ENCODE assay signal across 1 cellular context in genomic region chr3:187259171-187259570, GRCh38.
TF ChIP-seq lines count a peak whose summit lies in the region.

No MANE protein-coding gene starts in this region.

TF ChIP-seq in H1, 55 proteins besides CTCF, POLR2A, EP300 and RAD21:
- TF ChIP-seq BRCA1 (IDR thresholded peaks at IDR 0.05; ENCODE audit: low read depth, low read length) (no peak), BCL11A (IDR thresholded peaks at IDR 0.05; ENCODE audit: low read depth in 2 of 2, low read length in 2 of 2) (no peak), CEBPB (IDR thresholded peaks at IDR 0.05; ENCODE audit: low read depth, low read length) (no peak), MAX (IDR thresholded peaks at IDR 0.05) (no peak), JUND (IDR thresholded peaks at IDR 0.05; ENCODE audit: low read length) (no peak), CHD7 (IDR thresholded peaks at IDR 0.05; ENCODE audit: insufficient replicate concordance, low read length) (no peak), RXRA (IDR thresholded peaks at IDR 0.05; ENCODE audit: insufficient read depth, low read depth, low read length) (no peak), ASH2L (IDR thresholded peaks at IDR 0.05; ENCODE audit: low read length) (no peak), SIN3A (conservative IDR thresholded peaks at IDR 0.05 in 1 of 2, IDR thresholded peaks at IDR 0.05 in 1 of 2; ENCODE audit: low read depth in 1 of 2, low read length in 2 of 2) (no peak), CBX5 (IDR thresholded peaks at IDR 0.05; ENCODE audit: low read depth, low read length) (no peak), ATF2 (IDR thresholded peaks at IDR 0.05; ENCODE audit: low read length) (no peak), CREB1 (IDR thresholded peaks at IDR 0.05) (no peak), HDAC6 (IDR thresholded peaks at IDR 0.05; ENCODE audit: low read depth, low read length) (no peak)
